Comparison of ENCODE assay signal across 8 cellular contexts in the genomic region with DNA sequence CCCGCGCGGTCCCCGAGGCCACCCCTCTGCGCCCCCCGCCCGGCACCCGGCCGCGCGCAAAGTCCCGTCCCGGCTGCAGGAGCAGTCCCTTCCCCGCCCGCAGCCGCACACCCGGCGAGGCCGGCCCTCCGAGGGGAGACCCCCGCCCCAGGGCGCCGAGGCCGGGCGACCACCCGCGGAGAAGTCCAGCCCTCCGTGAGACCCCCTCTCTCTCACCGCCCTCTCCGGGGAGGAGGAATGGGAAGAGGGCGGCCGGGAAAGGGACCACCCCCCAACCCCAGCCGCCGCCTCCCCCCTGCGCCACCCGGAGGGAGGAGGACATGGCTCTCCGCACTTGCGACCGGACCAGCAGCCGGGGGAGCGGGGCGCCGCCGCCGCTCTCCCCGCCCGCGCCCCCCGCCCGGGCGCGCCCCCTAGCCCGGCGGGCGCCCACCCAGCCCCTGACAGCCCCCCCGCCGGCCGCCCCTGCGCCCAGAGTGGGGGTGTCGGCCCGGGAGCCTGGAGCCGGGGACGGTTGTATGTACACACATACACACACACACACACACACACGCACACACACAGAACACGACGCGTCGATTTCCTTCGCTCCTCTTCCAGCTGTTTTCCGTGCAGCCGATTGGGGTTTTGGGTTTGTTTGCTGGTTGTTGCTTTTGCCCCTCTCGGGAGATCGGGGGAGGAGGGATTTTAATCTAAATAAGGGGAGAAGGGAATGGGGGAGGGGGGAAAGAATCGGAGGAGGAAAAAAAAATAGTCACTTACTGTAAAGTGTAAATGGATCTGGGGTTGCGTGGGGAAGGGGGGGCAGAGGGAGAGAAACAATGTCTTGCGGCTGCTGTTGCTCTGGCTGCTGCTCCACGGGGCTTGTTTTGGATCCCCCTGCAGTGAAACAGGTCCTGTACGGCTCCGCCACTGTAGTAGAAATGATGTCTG. TPM values are rescaled to one million over a fixed set of nuclear protein-coding genes. Genes with fewer than 3 reads are reported as not detected.
A peak's percentile ranks its signal among the peaks of the same experiment; 100 is the strongest.
DNase-seq lines count a peak whose midpoint lies in the region; ATAC-seq and TF ChIP-seq lines count a peak whose summit lies in the region.

TSS of gene ATXN1 (minus strand) at position 925 of the 933 bp plus-strand sequence.

- intact Hi-C loops in OCI-LY7 (cut with micrococcal nuclease; ENCODE audit: unreplicated experiment) (loop anchor here (1.0 to 10.0 kb wide), 3 partner anchors 156 to 354 kb away; no protein-coding TSS in a partner anchor), thyroid gland (cut with DNase I) (loop anchor here (5.0 to 10.0 kb wide), 2 partner anchors 86 to 429 kb away; no protein-coding TSS in a partner anchor)

- no peak for TF ChIP-seq CTCF in OCI-LY7 (conservative IDR thresholded peaks at IDR 0.05; ENCODE audit: low read length)
- no peak for TF ChIP-seq CTCF in foreskin keratinocyte (conservative IDR thresholded peaks at IDR 0.05)
- TF ChIP-seq CTCF in nephron (IDR thresholded peaks at IDR 0.05; ENCODE audit: unreplicated experiment in 3 of 3) = no peak
- TF ChIP-seq CTCF in thyroid gland (IDR thresholded peaks at IDR 0.05) = no peak

- no peaks in the 10 kb centered on the region for H3K9me2 ChIP-seq in OCI-LY7 (ENCODE audit: insufficient read depth, low read length)

- H3K27me3 ChIP-seq in foreskin keratinocyte = no peaks in the 10 kb centered on the region
- H3K27me3 ChIP-seq in thyroid gland = no peaks in the 10 kb centered on the region

- H3K27me3 Mint-ChIP-seq in nephron (ENCODE audit: low read depth) = no peaks in the 10 kb centered on the region

- WGBS in thyroid gland, 2 donors = 1 to 3% methylated on average over 16 to 34 of the region's 79 CpGs

- no peak within 1 kb of the TSS for H2AFZ ChIP-seq in OCI-LY7 (ENCODE audit: low read length)

- TF ChIP-seq POLR2A in thyroid gland (IDR thresholded peaks at IDR 0.05) = peak in 1 of 2 donors; percentile 50

- no peaks in the 10 kb centered on the region for H3K9me3 Mint-ChIP-seq in nephron

- ATAC-seq in GM21825 (IDR thresholded peaks at IDR 0.05; ENCODE audit: unreplicated experiment) (peak; percentile 2), foreskin keratinocyte (no peak), GM19455 (IDR thresholded peaks at IDR 0.05; ENCODE audit: unreplicated experiment) (no peak)

- H3K4me3 ChIP-seq in OCI-LY7 (ENCODE audit: low read depth, low read length, poor library complexity, severe bottlenecking) (no peak within 1 kb of the TSS), thyroid gland (replicated peaks in 1 of 3) (peak within 1 kb of the TSS; percentile 89 to 95 (median 90))

- H3K27ac Mint-ChIP-seq in nephron = peak within 1 kb of the TSS; percentile 99 to 100 (median 99)

- H3K36me3 Mint-ChIP-seq in nephron (ENCODE audit: low read depth) = no peaks in the 10 kb centered on the region

- DNase-seq in CD1c-positive myeloid dendritic cell (ENCODE audit: extremely low spot score) (peak; percentile 59), OCI-LY7 (ENCODE audit: low spot score) (no peak), foreskin keratinocyte (peak; percentile 51 to 63), thyroid gland (peak; percentile 63 to 66)
- DNase-seq in activated effector memory CD4-positive, alpha-beta T cell treated with anti-CD3 and anti-CD28 coated beads, Interleukin-2, amount 50 U/mL, for 16 hours = peak; percentile 79

- H3K36me3 ChIP-seq in OCI-LY7 (ENCODE audit: insufficient read depth, low read length) (no peaks in the 10 kb centered on the region), thyroid gland (no peaks in the 10 kb centered on the region)

- peak within 1 kb of the TSS; percentile 98 to 100 (median 100) for H3K4me3 Mint-ChIP-seq in nephron

- BruUV-seq in OCI-LY7 (replicated peaks; lab: Mats Ljungman, UMichigan) = no TSS peak

- no peaks in the 10 kb centered on the region for H4K20me1 ChIP-seq in OCI-LY7 (ENCODE audit: insufficient read depth, low read length)

- no peaks in the 10 kb centered on the region for H3K9me3 ChIP-seq in OCI-LY7 (ENCODE audit: low read length)
- no peaks in the 10 kb centered on the region for H3K9me3 ChIP-seq in thyroid gland

- H3K27ac ChIP-seq in OCI-LY7 (ENCODE audit: low read depth, low read length, poor library complexity, severe bottlenecking) = no peak within 1 kb of the TSS
- H3K27ac ChIP-seq in foreskin keratinocyte = peak within 1 kb of the TSS; percentile 86
- H3K27ac ChIP-seq in thyroid gland = peak within 1 kb of the TSS; percentile 93 to 99 (median 98)

- peaks cover 42% of the 10 kb centered on the region for H3K4me1 Mint-ChIP-seq in nephron

- H3K79me2 ChIP-seq in OCI-LY7 (ENCODE audit: insufficient read depth, low read depth, low read length) = no peaks in the 10 kb centered on the region

- POLR2A ChIA-PET in OCI-LY7 (lab: Charles Lee) = interaction anchor here (0.7 kb wide), 1 partner anchor 1056 kb away, joined by 4 read pairs; no protein-coding TSS in a partner anchor

- CTCF ChIA-PET in OCI-LY7 (lab: Charles Lee; ENCODE audit: unreplicated experiment) = no interaction called here

- peak within 1 kb of the TSS; percentile 15; the same call in 1 of the 2 replicates for H3K4me2 ChIP-seq in OCI-LY7 (ENCODE audit: low read length)

- H3K4me1 ChIP-seq in OCI-LY7 (ENCODE audit: insufficient read depth, low read length, poor library complexity, severe bottlenecking) = no peaks in the 10 kb centered on the region
- peaks cover 33% of the 10 kb centered on the region for H3K4me1 ChIP-seq in foreskin keratinocyte
- peaks cover 26 to 37% of the 10 kb centered on the region in 2 donors for H3K4me1 ChIP-seq in thyroid gland

RNA-seq across cellular contexts. Expression of gene ATXN1, which starts in this region (rescaled TPM):
- total RNA-seq in OCI-LY7 (2014; rRNA removed; shearing (Covaris generic)) = not detected in 2 replicates
- total RNA-seq in OCI-LY7 (2022) = 0.09 TPM in 1 of 2 replicates, not detected in the other
- 7.2 and 11.9 TPM in 2 replicates for total RNA-seq in foreskin keratinocyte
- 2.4 and 3.0 TPM in 2 replicates for polyA plus RNA-seq in foreskin keratinocyte
- 10 to 100 TPM; 62.1 to 88.1 (median 83.0) TPM for total RNA-seq in thyroid gland
